In genomic region chr1:168618351-168618750, GRCh38 we compare ENCODE assay signal across 19 cellular contexts. TPM values are rescaled to one million over a fixed set of nuclear protein-coding genes. Genes with fewer than 3 reads are reported as not detected.
DNase-seq lines count a peak whose midpoint lies in the region; FAIRE-seq and TF ChIP-seq lines count a peak whose summit lies in the region.
"Had no signal": no experiment of that assay in that cellular context is flagged by ENCODE, and none has a peak within 500 bp of the region (broad histone marks: within the 10 kb centered on the region; RNA-seq: fewer than 3 reads in every experiment).

No MANE protein-coding gene starts in this region.

- H3K4me1 ChIP-seq in osteoblast (ENCODE audit: insufficient read depth, low read length) (peaks cover 8% of the 10 kb centered on the region), ascending aorta (peaks cover 7 to 13% of the 10 kb centered on the region in 2 donors), tibial artery (peaks cover 0 to 35% (median 15%) of the 10 kb centered on the region in 4 donors)

- H3K27me3 ChIP-seq in osteoblast (ENCODE audit: insufficient read depth, low read length) (peaks cover under 1% of the 10 kb centered on the region), ascending aorta (no peaks in the 10 kb centered on the region), tibial artery (no peaks in the 10 kb centered on the region)

- H4K20me1 ChIP-seq in osteoblast (ENCODE audit: insufficient read depth, low read length), result no peaks in the 10 kb centered on the region

- TF ChIP-seq CTCF in osteoblast (IDR thresholded peaks at IDR 0.05; ENCODE audit: extremely low read depth, low read depth, low read length) (no peak), ascending aorta (IDR thresholded peaks at IDR 0.05) (no peak), tibial artery (IDR thresholded peaks at IDR 0.05) (no peak)

- H3K4me2 ChIP-seq in osteoblast (ENCODE audit: insufficient read depth, low read length), result no peak overlapping the region

- H3K79me2 ChIP-seq in osteoblast (ENCODE audit: insufficient read depth, low read length), result no peaks in the 10 kb centered on the region

- H3K36me3 ChIP-seq in osteoblast (ENCODE audit: insufficient read depth, low read length) (no peaks in the 10 kb centered on the region), ascending aorta (no peaks in the 10 kb centered on the region), tibial artery (no peaks in the 10 kb centered on the region)

- H3K27ac ChIP-seq in osteoblast (ENCODE audit: low read depth, low read length) (no peak overlapping the region), ascending aorta (no peak overlapping the region), tibial artery (no peak overlapping the region)
- H3K27ac ChIP-seq: GM23248 had no signal

- no peak overlapping the region for H2AFZ ChIP-seq in osteoblast (ENCODE audit: low read length)
- H2AFZ ChIP-seq: GM23248 had no signal

- DNase-seq in COLO829 (ENCODE audit: low spot score), result peak; percentile 82
- DNase-seq in frontal cortex (ENCODE audit: low spot score in 2 of 2), result peak in 1 of 2 donors; percentile 15
- DNase-seq in osteoblast (ENCODE audit: insufficient read length, low spot score, missing footprints), result peak; percentile 18
- no peak for DNase-seq in COR-L47 (lab: John Stamatoyannopoulos, UW)
- DNase-seq in ascending aorta (ENCODE audit: low spot score in 2 of 2), result no peak
- no peak for DNase-seq in NCI-H2227 (lab: John Stamatoyannopoulos, UW; ENCODE audit: unreplicated experiment)
- DNase-seq in tibial artery, result no peak
- DNase-seq: ACHN; CD8-positive, alpha-beta T cell; DMS53; GM23248 had no signal

- intact Hi-C loops in ascending aorta (cut with DNase I) (no loop called here), tibial artery (cut with DNase I; ENCODE audit: low total_unique reads) (no loop called here)

- no peaks in the 10 kb centered on the region for H3K9me3 ChIP-seq in osteoblast (ENCODE audit: low read depth, low read length)
- H3K9me3 ChIP-seq in ascending aorta, result no peaks in the 10 kb centered on the region
- no peaks in the 10 kb centered on the region for H3K9me3 ChIP-seq in tibial artery

- no peak overlapping the region for H3K4me3 ChIP-seq in osteoblast (ENCODE audit: insufficient read depth, low read length)
- H3K4me3 ChIP-seq in ascending aorta, result no peak overlapping the region
- no peak overlapping the region for H3K4me3 ChIP-seq in tibial artery
- H3K4me3 ChIP-seq: GM12878, GM23248 had no signal

- peak; percentile 83 for FAIRE-seq in frontal cortex (lab: Jason Lieb, UNC)
- FAIRE-seq: GM12878, GM18507, H54, HepG2, HTR-8/SVneo had no signal

RNA-seq across cellular contexts. Expression of gene XCL1, which starts 41.9 kb away (rescaled TPM):
- total RNA-seq in frontal cortex (not detected), osteoblast (not detected in 2 replicates), ascending aorta (not detected)
- total RNA-seq: A172, B cell, Daoy, GM23248 had no signal

Comparison
In these comparisons a context has a peak if more than half of its experiments do, and no peak if none do; other contexts are left out.
1. DNase-seq: peak in COLO829 (single experiment) and osteoblast (single experiment); none in COR-L47 (single experiment), ascending aorta (0 of 2), NCI-H2227 (single experiment) and tibial artery (0 of 2).